ENCODE assay signal across 9 cellular contexts in the genomic region with DNA sequence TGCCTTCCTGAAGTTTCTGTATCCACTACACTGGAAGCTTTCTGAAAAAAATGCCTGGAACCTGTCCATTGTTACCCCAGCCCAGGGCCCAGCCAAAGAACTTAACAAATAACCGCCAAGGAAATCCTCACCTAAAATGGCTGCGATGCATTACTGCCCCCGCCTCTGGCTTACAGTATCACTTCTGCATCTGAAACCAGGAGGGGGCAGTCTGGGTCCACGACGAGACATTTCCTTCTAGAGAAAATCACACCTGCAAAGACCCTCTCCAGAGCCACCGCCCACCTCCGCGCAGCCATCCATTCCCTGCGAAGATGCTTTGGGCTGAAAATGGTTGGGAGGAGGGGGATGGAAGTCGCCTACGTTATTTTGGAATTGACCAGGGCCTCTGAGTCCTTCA. TPM values are rescaled to one million over a fixed set of nuclear protein-coding genes. Genes with fewer than 3 reads are reported as not detected.
A peak's percentile ranks its signal among the peaks of the same experiment; 100 is the strongest.
DNase-seq lines count a peak whose midpoint lies in the region; TF ChIP-seq lines count a peak whose summit lies in the region.
"Had no signal": no experiment of that assay in that cellular context is flagged by ENCODE, and none has a peak within 500 bp of the region (broad histone marks: within the 10 kb centered on the region; RNA-seq: fewer than 3 reads in every experiment).

No MANE protein-coding gene starts in this region.

- peak; percentile 66 for TF ChIP-seq CTCF in HFFc6 (IDR thresholded peaks at IDR 0.05)
- TF ChIP-seq CTCF in foreskin fibroblast (IDR thresholded peaks at IDR 0.05; ENCODE audit: low read depth, low read length), result peak; percentile 33

- no peak overlapping the region for H3K4me3 Mint-ChIP-seq in CD4-positive, alpha-beta memory T cell
- H3K4me3 Mint-ChIP-seq in HFFc6, result no peak overlapping the region

- no peaks in the 10 kb centered on the region for H3K9me3 ChIP-seq in CD4-positive, alpha-beta memory T cell (ENCODE audit: control insufficient read depth in 1 of 2, low read length in 2 of 2)

- H3K9me3 Mint-ChIP-seq in CD4-positive, alpha-beta memory T cell, result peaks cover 0 to 2% (median 0%) of the 10 kb centered on the region in 8 donors
- H3K9me3 Mint-ChIP-seq in HFFc6, result no peaks in the 10 kb centered on the region

- H3K27ac ChIP-seq in CD4-positive, alpha-beta memory T cell (ENCODE audit: low read depth, low read length), result no peak overlapping the region

- CTCF ChIA-PET in CD4-positive, alpha-beta memory T cell (lab: Charles Lee; ENCODE audit: partially characterized antibody), result no interaction called here

- DNase-seq in CD4-positive, alpha-beta memory T cell, result peak; percentile 20 to 51 (median 29)
- DNase-seq in HFFc6 (no peak), foreskin fibroblast (peak in 1 of 2 donors; percentile 41), NCI-H226 (no peak), cerebellum (ENCODE audit: low spot score) (no peak), hepatic stellate cell (ENCODE audit: low spot score) (no peak)
- DNase-seq in activated CD4-positive, alpha-beta T cell treated with anti-CD3 and anti-CD28 coated beads for 48 hours, result peak; percentile 49
- peak in 2 of 3 experiments; percentile 11 to 13 for DNase-seq in stimulated activated CD4-positive, alpha-beta T cell treated with anti-CD3 and anti-CD28 coated beads, TNF-alpha, amount 100 ng/mL, for 4 hours (ENCODE audit: low read depth in 3 of 3)

- H3K4me1 Mint-ChIP-seq in CD4-positive, alpha-beta memory T cell, result no peaks in the 10 kb centered on the region
- H3K4me1 Mint-ChIP-seq in HFFc6 (ENCODE audit: low read depth), result peaks cover 37% of the 10 kb centered on the region

- no peaks in the 10 kb centered on the region for H3K27me3 ChIP-seq in CD4-positive, alpha-beta memory T cell (ENCODE audit: insufficient read depth, low read length)

- peaks cover 32% of the 10 kb centered on the region for H3K36me3 ChIP-seq in CD4-positive, alpha-beta memory T cell (ENCODE audit: insufficient read depth, low read length)

- intact Hi-C loops in CD4-positive, alpha-beta memory T cell (cut with micrococcal nuclease), result loop anchor here (5.0 to 10.0 kb wide), 2 partner anchors 332 to 740 kb away; no protein-coding TSS in a partner anchor

- H3K27ac Mint-ChIP-seq in CD4-positive, alpha-beta memory T cell, result no peak overlapping the region
- H3K27ac Mint-ChIP-seq in HFFc6, result no peak overlapping the region

- POLR2A ChIA-PET in CD4-positive, alpha-beta memory T cell (lab: Charles Lee; ENCODE audit: partially characterized antibody), result no interaction called here

- H3K4me1 ChIP-seq in CD4-positive, alpha-beta memory T cell (ENCODE audit: insufficient read depth, low read length), result no peaks in the 10 kb centered on the region

- no peak overlapping the region for H3K4me3 ChIP-seq in CD4-positive, alpha-beta memory T cell (ENCODE audit: low read length in 2 of 2)
- no peak overlapping the region for H3K4me3 ChIP-seq in foreskin fibroblast (ENCODE audit: low read depth in 1 of 2, low read length in 2 of 2)

- H3K27me3 Mint-ChIP-seq in CD4-positive, alpha-beta memory T cell, result no peaks in the 10 kb centered on the region
- H3K27me3 Mint-ChIP-seq in HFFc6 (ENCODE audit: insufficient read depth), result peaks cover 1% of the 10 kb centered on the region

- peaks cover 43 to 62% of the 10 kb centered on the region in 2 donors for H3K36me3 Mint-ChIP-seq in CD4-positive, alpha-beta memory T cell
- peaks cover 7% of the 10 kb centered on the region for H3K36me3 Mint-ChIP-seq in HFFc6 (ENCODE audit: low read depth)

RNA-seq across cellular contexts. Expression of a gene that starts 22.4 kb away (rescaled TPM):
- total RNA-seq in CD4-positive, alpha-beta memory T cell, result 1 to 10 TPM; 2.6 to 4.9 TPM
- polyA plus RNA-seq in CD4-positive, alpha-beta memory T cell, result not detected
- under 1 TPM in 4 of 6 experiments, not detected in 2; 0.11 to 0.14 (median 0.12) TPM for total RNA-seq in HFFc6 (2021; fragmentation: NEBNext Ultra II Directional; extraction: Animal tissue kit (Norgen Biotek cat#: 25700))
- 7.3 TPM for total RNA-seq in cerebellum

RNA-seq across cellular contexts. Expression of a gene that starts 33.4 kb away (rescaled TPM):
- total RNA-seq in CD4-positive, alpha-beta memory T cell, result 10 to 100 TPM; 84.4 to 84.6 TPM
- polyA plus RNA-seq in CD4-positive, alpha-beta memory T cell, result 100 to 1,000 TPM in 1 of 2 donors, 10 to 100 TPM in 1; 69.9 to 102 TPM
- total RNA-seq in HFFc6 (2021; fragmentation: NEBNext Ultra II Directional; extraction: Animal tissue kit (Norgen Biotek cat#: 25700)), result 10 to 100 TPM; 83.3 to 98.0 (median 88.3) TPM
- 61.5 TPM for total RNA-seq in cerebellum

RNA-seq across cellular contexts. Expression of a gene that starts 55.7 kb away (rescaled TPM):
- not detected for total RNA-seq in CD4-positive, alpha-beta memory T cell
- not detected for polyA plus RNA-seq in CD4-positive, alpha-beta memory T cell
- total RNA-seq in HFFc6 (2021; fragmentation: NEBNext Ultra II Directional; extraction: Animal tissue kit (Norgen Biotek cat#: 25700)), result not detected
- not detected for total RNA-seq in cerebellum
- total RNA-seq: LHCN-M2 had no signal

Comparison
In these comparisons a context has a peak if more than half of its experiments do, and no peak if none do; other contexts are left out.
1. DNase-seq: peak in CD4-positive, alpha-beta memory T cell (5 of 5), activated CD4-positive, alpha-beta T cell treated with anti-CD3 and anti-CD28 coated beads for 48 hours (single experiment) and stimulated activated CD4-positive, alpha-beta T cell treated with anti-CD3 and anti-CD28 coated beads, TNF-alpha, amount 100 ng/mL, for 4 hours (2 of 3); none in HFFc6 (single experiment), NCI-H226 (single experiment), cerebellum (single experiment) and hepatic stellate cell (single experiment).